30 cellular contexts compared by ENCODE assay signal in the genomic region with DNA sequence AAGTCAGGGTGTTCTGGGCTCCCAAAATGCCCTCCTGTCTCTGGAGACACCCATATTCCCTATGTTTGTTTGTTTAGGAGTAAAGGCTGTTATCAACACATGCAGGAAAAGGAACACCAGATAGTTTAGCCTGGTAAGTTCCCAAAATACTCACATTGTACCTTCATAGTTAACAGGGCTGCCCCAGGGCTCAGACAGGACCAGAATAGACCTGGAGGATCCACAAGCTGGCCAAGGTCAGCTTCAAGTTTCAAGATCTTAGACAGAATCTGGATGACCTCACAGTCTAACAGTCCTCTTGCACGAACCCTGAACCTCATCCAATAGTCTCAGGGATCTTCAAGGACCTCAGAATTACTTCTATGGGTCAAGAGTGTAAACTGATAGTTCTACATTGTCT.
"Had no signal": no experiment of that assay in that cellular context is flagged by ENCODE, and none has a peak within 500 bp of the region (broad histone marks: within the 10 kb centered on the region; RNA-seq: fewer than 3 reads in every experiment).

No MANE protein-coding gene starts in this region.

- H3K4me3 ChIP-seq: adrenal gland, SJCRH30, SK-N-MC had no signal

- H3K9me3 Mint-ChIP-seq: activated naive CD4-positive, alpha-beta T cell treated with anti-CD3 and anti-CD28 coated beads for 36 hours; activated naive CD4-positive, alpha-beta T cell treated with anti-CD3 and anti-CD28 coated beads, Interleukin-2, amount 50 U/mL, for 72 hours; activated T-cell treated with anti-CD3 and anti-CD28 coated beads, Interleukin-2, amount 50 U/mL, for 24 hours; activated T-helper 1 cell treated with anti-CD3 and anti-CD28 coated beads, Interleukin-12 subunit alpha, Interleukin-12 subunit beta, Interleukin-2, Interleukin-4 antibody, amounts not matched to agents 30 ng/mL and 10 ng/mL and 1 ng/mL, durations not matched to agents 14 hours and 24 hours and 36 hours; WTC11 had no signal

- H3K27ac Mint-ChIP-seq: activated CD4-positive, alpha-beta T cell treated with anti-CD3 and anti-CD28 coated beads for 36 hours; activated CD4-positive, alpha-beta T cell treated with anti-CD3 and anti-CD28 coated beads, Interleukin-2, amount 10 ng/mL, durations not matched to agents 7 days and 5 days; activated CD8-positive, alpha-beta T cell treated with anti-CD3 and anti-CD28 coated beads, Interleukin-2, amount 10 ng/mL, durations not matched to agents 7 days and 5 days; activated naive CD4-positive, alpha-beta T cell treated with anti-CD3 and anti-CD28 coated beads for 36 hours; activated naive CD4-positive, alpha-beta T cell treated with anti-CD3 and anti-CD28 coated beads, Interleukin-2, amount 50 U/mL, for 72 hours; activated T-cell treated with anti-CD3 and anti-CD28 coated beads, Interleukin-2, amount 50 U/mL, for 24 hours; activated T-helper 1 cell treated with anti-CD3 and anti-CD28 coated beads, Interleukin-12 subunit alpha, Interleukin-12 subunit beta, Interleukin-2, Interleukin-4 antibody, amounts not matched to agents 30 ng/mL and 10 ng/mL and 1 ng/mL, durations not matched to agents 14 hours and 24 hours and 36 hours; brain; IgD-negative memory B cell; WTC11 had no signal

- H3K27ac ChIP-seq: adrenal gland, SJCRH30, SK-N-MC had no signal

- ATAC-seq: activated CD4-positive, alpha-beta T cell treated with anti-CD3 and anti-CD28 coated beads for 36 hours; activated CD4-positive, CD25-positive, alpha-beta regulatory T cell treated with anti-CD3 and anti-CD28 coated beads, Interleukin-2, amount 50 U/mL, for 24 hours; activated CD8-positive, alpha-beta T cell treated with anti-CD3 and anti-CD28 coated beads, Interleukin-2, amount 10 ng/mL, durations not matched to agents 7 days and 5 days; activated naive CD4-positive, alpha-beta T cell treated with anti-CD3 and anti-CD28 coated beads, Interleukin-2, amount 50 U/mL, for 72 hours; Panc1; WTC11 had no signal

- H3K27me3 ChIP-seq: adrenal gland, SJCRH30 had no signal

- H3K36me3 Mint-ChIP-seq: activated naive CD4-positive, alpha-beta T cell treated with anti-CD3 and anti-CD28 coated beads, Interleukin-2, amount 50 U/mL, for 72 hours; brain; IgD-negative memory B cell; WTC11 had no signal

- H3K36me3 ChIP-seq: adrenal gland, SJCRH30 had no signal

- DNase-seq: activated CD4-positive, alpha-beta T cell treated with anti-CD3 and anti-CD28 coated beads for 36 hours; activated CD4-positive, alpha-beta T cell treated with anti-CD3 and anti-CD28 coated beads, Interleukin-2, amount 10 ng/mL, durations not matched to agents 7 days and 5 days; activated CD4-positive, alpha-beta T cell treated with anti-CD3 and anti-CD28 coated beads, Interleukin-2, amount 50 U/mL, for 48 hours; activated CD8-positive, alpha-beta T cell treated with anti-CD3 and anti-CD28 coated beads, Interleukin-2, amount 10 ng/mL, durations not matched to agents 7 days and 5 days; activated gamma-delta T cell treated with Interleukin-2 at 50 U/mL for 16 hours; activated naive CD4-positive, alpha-beta T cell treated with anti-CD3 and anti-CD28 coated beads for 36 hours; activated T-cell treated with anti-CD3 and anti-CD28 coated beads, Interleukin-2, amount 50 U/mL, for 24 hours; adrenal gland; Karpas-422; KBM-7; NCI-H1105 treated with DMSO at 0.1 percent for 48 hours; NCI-H1436; NCI-H1694; NCI-H1930; NCI-H2081 treated with DMSO at 0.1 percent for 48 hours; NCI-H2171; NCI-H2227 treated with DMSO at 0.1 percent for 48 hours; NCI-H446; NCI-H524; NCI-H69; SHP77; SJCRH30 had no signal

- H3K9me3 ChIP-seq: adrenal gland, SJCRH30 had no signal

- H3K4me1 ChIP-seq: adrenal gland had no signal

- H3K4me3 Mint-ChIP-seq: activated CD4-positive, alpha-beta T cell treated with anti-CD3 and anti-CD28 coated beads for 36 hours; activated CD4-positive, alpha-beta T cell treated with anti-CD3 and anti-CD28 coated beads, Interleukin-2, amount 10 ng/mL, durations not matched to agents 7 days and 5 days; activated CD8-positive, alpha-beta T cell treated with anti-CD3 and anti-CD28 coated beads, Interleukin-2, amount 10 ng/mL, durations not matched to agents 7 days and 5 days; activated naive CD4-positive, alpha-beta T cell treated with anti-CD3 and anti-CD28 coated beads for 36 hours; activated T-cell treated with anti-CD3 and anti-CD28 coated beads, Interleukin-2, amount 50 U/mL, for 24 hours; activated T-helper 1 cell treated with anti-CD3 and anti-CD28 coated beads, Interleukin-12 subunit alpha, Interleukin-12 subunit beta, Interleukin-2, Interleukin-4 antibody, amounts not matched to agents 30 ng/mL and 10 ng/mL and 1 ng/mL, durations not matched to agents 14 hours and 24 hours and 36 hours; brain; IgD-negative memory B cell; WTC11 had no signal

- H3K27me3 Mint-ChIP-seq: activated CD4-positive, alpha-beta T cell treated with anti-CD3 and anti-CD28 coated beads for 36 hours; activated T-cell treated with anti-CD3 and anti-CD28 coated beads, Interleukin-2, amount 50 U/mL, for 24 hours; IgD-negative memory B cell had no signal
